11 cellular contexts compared by ENCODE assay signal in genomic region chr9:107309271-107309670, GRCh38. TPM values are rescaled to one million over a fixed set of nuclear protein-coding genes. Genes with fewer than 3 reads are reported as not detected.
DNase-seq lines count a peak whose midpoint lies in the region; ATAC-seq and TF ChIP-seq lines count a peak whose summit lies in the region.
"Had no signal": no experiment of that assay in that cellular context is flagged by ENCODE, and none has a peak within 500 bp of the region (broad histone marks: within the 10 kb centered on the region; RNA-seq: fewer than 3 reads in every experiment).

No MANE protein-coding gene starts in this region.

- no peaks in the 10 kb centered on the region for H3K9me3 ChIP-seq in CD8-positive, alpha-beta memory T cell (ENCODE audit: low read length)
- no peaks in the 10 kb centered on the region for H3K9me3 ChIP-seq in body of pancreas
- H3K9me3 ChIP-seq: gastrocnemius medialis, thyroid gland had no signal

- intact Hi-C loops in body of pancreas (cut with DNase I), result no loop called here

- H3K36me3 Mint-ChIP-seq in CD8-positive, alpha-beta memory T cell, result peaks cover 18 to 82% (median 20%) of the 10 kb centered on the region in 3 donors
- H3K36me3 Mint-ChIP-seq in activated naive CD8-positive, alpha-beta T cell, result peaks cover 25% of the 10 kb centered on the region

- ATAC-seq in GM19438 (IDR thresholded peaks at IDR 0.05; ENCODE audit: low read depth, unreplicated experiment) (peak; percentile 80), HG03432 (IDR thresholded peaks at IDR 0.05; ENCODE audit: unreplicated experiment) (peak; percentile 67), HG02884 (IDR thresholded peaks at IDR 0.05; ENCODE audit: unreplicated experiment) (no peak), body of pancreas (no peak)
- ATAC-seq: gastrocnemius medialis had no signal

- 76 to 87% methylated on average over 5 of the region's 5 CpGs for WGBS in body of pancreas, 2 donors

- TF ChIP-seq POLR2A in body of pancreas (IDR thresholded peaks at IDR 0.05), result no peak

- peak overlapping the region; percentile 8 to 93 (median 60) for H3K27ac Mint-ChIP-seq in CD8-positive, alpha-beta memory T cell
- peak overlapping the region; percentile 42 for H3K27ac Mint-ChIP-seq in activated naive CD8-positive, alpha-beta T cell

- H3K9me3 Mint-ChIP-seq in CD8-positive, alpha-beta memory T cell, result no peaks in the 10 kb centered on the region
- no peaks in the 10 kb centered on the region for H3K9me3 Mint-ChIP-seq in activated naive CD8-positive, alpha-beta T cell (ENCODE audit: low read depth)

- CTCF ChIA-PET in CD8-positive, alpha-beta memory T cell (lab: Charles Lee), result interaction anchor here (1.2 to 1.9 kb wide), 3 partner anchors 8 to 70 kb away, joined by 3 to 5 read pairs (median 4); no protein-coding TSS in a partner anchor

- H3K4me1 ChIP-seq in CD8-positive, alpha-beta memory T cell (ENCODE audit: insufficient read depth, low read length), result peaks cover 27% of the 10 kb centered on the region
- H3K4me1 ChIP-seq in body of pancreas, result peaks cover 7% of the 10 kb centered on the region
- H3K4me1 ChIP-seq: thyroid gland had no signal

- no peaks in the 10 kb centered on the region for H3K27me3 ChIP-seq in CD8-positive, alpha-beta memory T cell (ENCODE audit: insufficient read depth, low read length, poor library complexity, severe bottlenecking)
- H3K27me3 ChIP-seq in body of pancreas, result no peaks in the 10 kb centered on the region
- H3K27me3 ChIP-seq: gastrocnemius medialis, thyroid gland had no signal

- H3K4me3 ChIP-seq in CD8-positive, alpha-beta memory T cell (ENCODE audit: low read length), result no peak overlapping the region
- H3K4me3 ChIP-seq in body of pancreas, result no peak overlapping the region
- H3K4me3 ChIP-seq: gastrocnemius medialis, thyroid gland had no signal

- H3K36me3 ChIP-seq in CD8-positive, alpha-beta memory T cell (ENCODE audit: insufficient read depth, low read length), result peaks cover 17% of the 10 kb centered on the region
- peaks cover 0 to 22% of the 10 kb centered on the region in 2 donors for H3K36me3 ChIP-seq in body of pancreas (replicated peaks in 1 of 2; ENCODE audit: insufficient read depth in 1 of 2, low read depth in 2 of 2)

- H3K27me3 Mint-ChIP-seq in CD8-positive, alpha-beta memory T cell, result no peaks in the 10 kb centered on the region
- H3K27me3 Mint-ChIP-seq in activated naive CD8-positive, alpha-beta T cell, result no peaks in the 10 kb centered on the region

- no peak overlapping the region for H3K27ac ChIP-seq in CD8-positive, alpha-beta memory T cell (ENCODE audit: low read depth, low read length)
- H3K27ac ChIP-seq in body of pancreas, result no peak overlapping the region
- H3K27ac ChIP-seq: gastrocnemius medialis, thyroid gland had no signal

- peaks cover 60 to 87% (median 84%) of the 10 kb centered on the region in 3 donors for H3K4me1 Mint-ChIP-seq in CD8-positive, alpha-beta memory T cell
- H3K4me1 Mint-ChIP-seq in activated naive CD8-positive, alpha-beta T cell (ENCODE audit: low read depth), result peaks cover 73% of the 10 kb centered on the region

- TF ChIP-seq CTCF in body of pancreas (IDR thresholded peaks at IDR 0.05), result no peak

- POLR2A ChIA-PET in CD8-positive, alpha-beta memory T cell (lab: Charles Lee), result interaction anchor here (0.6 kb wide), 1 partner anchor 22 kb away, joined by 4 read pairs; no protein-coding TSS in a partner anchor

- peak in 2 of 5 donors; percentile 47 to 51 for DNase-seq in CD8-positive, alpha-beta memory T cell
- DNase-seq in SHP77 (lab: John Stamatoyannopoulos, UW), result no peak
- no peak for DNase-seq in SW 1271 (lab: John Stamatoyannopoulos, UW)
- DNase-seq in body of pancreas, result no peak
- DNase-seq: gastrocnemius medialis, NCI-H446, thyroid gland had no signal

- H3K4me3 Mint-ChIP-seq in CD8-positive, alpha-beta memory T cell, result peak overlapping the region in 6 of 7 donors; percentile 25 to 54 (median 36)
- H3K4me3 Mint-ChIP-seq in activated naive CD8-positive, alpha-beta T cell, result peak overlapping the region; percentile 33

RNA-seq across cellular contexts. Expression of gene RAD23B, which starts 26.2 kb away (rescaled TPM):
- 100 to 1,000 TPM; 146 to 150 TPM for total RNA-seq in CD8-positive, alpha-beta memory T cell
- 12.1 TPM for polyA plus RNA-seq in CD8-positive, alpha-beta memory T cell
- 10 to 100 TPM; 47.1 to 50.6 TPM for total RNA-seq in body of pancreas

Comparison
In these comparisons a context has a peak if more than half of its experiments do, and no peak if none do; other contexts are left out.
1. ATAC-seq: peak in GM19438 (single experiment) and HG03432 (single experiment); none in HG02884 (single experiment) and body of pancreas (single experiment).